Comparison of ENCODE assay signal across 21 cellular contexts in genomic region chr6:111673871-111674270, GRCh38.
DNase-seq lines count a peak whose midpoint lies in the region; ATAC-seq and TF ChIP-seq lines count a peak whose summit lies in the region.
"Had no signal": no experiment of that assay in that cellular context is flagged by ENCODE, and none has a peak within 500 bp of the region (broad histone marks: within the 10 kb centered on the region; RNA-seq: fewer than 3 reads in every experiment).

No MANE protein-coding gene starts in this region.

- TF ChIP-seq CTCF in activated CD8-positive, alpha-beta T cell treated with anti-CD3 and anti-CD28 coated beads for 36 hours (IDR thresholded peaks at IDR 0.05), result no peak
- TF ChIP-seq CTCF in neural progenitor cell (IDR thresholded peaks at IDR 0.05), result no peak

- CTCF ChIA-PET in activated CD8-positive, alpha-beta T cell treated with anti-CD3 and anti-CD28 coated beads for 36 hours (lab: Charles Lee), result interaction anchor here (1.5 kb wide), 1 partner anchor 367 kb away, joined by 3 read pairs; no protein-coding TSS in a partner anchor
- CTCF ChIA-PET in activated CD8-positive, alpha-beta T cell treated with anti-CD3 and anti-CD28 coated beads, Interleukin-2, amount 10 ng/mL, durations not matched to agents 7 days and 5 days (lab: Charles Lee), result interaction anchor here (1.4 kb wide), 1 partner anchor 415 kb away, joined by 4 read pairs; a partner anchor contains a TSS

- no peaks in the 10 kb centered on the region for H3K9me3 Mint-ChIP-seq in activated CD8-positive, alpha-beta T cell treated with anti-CD3 and anti-CD28 coated beads for 36 hours
- no peaks in the 10 kb centered on the region for H3K9me3 Mint-ChIP-seq in activated CD8-positive, alpha-beta T cell treated with anti-CD3 and anti-CD28 coated beads, Interleukin-2, amount 10 ng/mL, durations not matched to agents 7 days and 5 days (ENCODE audit: insufficient read depth)
- H3K9me3 Mint-ChIP-seq in effector memory CD8-positive, alpha-beta T cell, result no peaks in the 10 kb centered on the region
- no peaks in the 10 kb centered on the region for H3K9me3 Mint-ChIP-seq in neural progenitor cell
- H3K9me3 Mint-ChIP-seq: T-cell had no signal

- intact Hi-C loops in activated CD8-positive, alpha-beta T cell treated with anti-CD3 and anti-CD28 coated beads for 36 hours (cut with micrococcal nuclease), result no loop called here

- POLR2A ChIA-PET in activated CD8-positive, alpha-beta T cell treated with anti-CD3 and anti-CD28 coated beads for 36 hours (lab: Charles Lee), result interaction anchor here (1.1 kb wide), 1 partner anchor 11 kb away, joined by 3 read pairs; no protein-coding TSS in a partner anchor
- POLR2A ChIA-PET in activated CD8-positive, alpha-beta T cell treated with anti-CD3 and anti-CD28 coated beads, Interleukin-2, amount 10 ng/mL, durations not matched to agents 7 days and 5 days (lab: Charles Lee), result no interaction called here

- H3K4me1 Mint-ChIP-seq in activated CD8-positive, alpha-beta T cell treated with anti-CD3 and anti-CD28 coated beads for 36 hours (ENCODE audit: low read depth), result peaks cover 18% of the 10 kb centered on the region
- H3K4me1 Mint-ChIP-seq in activated CD8-positive, alpha-beta T cell treated with anti-CD3 and anti-CD28 coated beads, Interleukin-2, amount 10 ng/mL, durations not matched to agents 7 days and 5 days (ENCODE audit: low read depth), result peaks cover 6% of the 10 kb centered on the region
- H3K4me1 Mint-ChIP-seq in effector memory CD8-positive, alpha-beta T cell (ENCODE audit: low read depth in 2 of 2), result peaks cover 11 to 31% of the 10 kb centered on the region in 2 donors
- peaks cover 67% of the 10 kb centered on the region for H3K4me1 Mint-ChIP-seq in neural progenitor cell

- H3K27me3 Mint-ChIP-seq in activated CD8-positive, alpha-beta T cell treated with anti-CD3 and anti-CD28 coated beads for 36 hours, result no peaks in the 10 kb centered on the region
- H3K27me3 Mint-ChIP-seq in activated CD8-positive, alpha-beta T cell treated with anti-CD3 and anti-CD28 coated beads, Interleukin-2, amount 10 ng/mL, durations not matched to agents 7 days and 5 days (ENCODE audit: low read depth), result no peaks in the 10 kb centered on the region
- no peaks in the 10 kb centered on the region for H3K27me3 Mint-ChIP-seq in effector memory CD8-positive, alpha-beta T cell
- H3K27me3 Mint-ChIP-seq in neural progenitor cell (ENCODE audit: insufficient read depth, low read depth), result peaks cover 4% of the 10 kb centered on the region
- H3K27me3 Mint-ChIP-seq: CD4-positive, alpha-beta memory T cell; T-cell had no signal

- H3K27ac ChIP-seq in neural progenitor cell, result peak overlapping the region; percentile 93
- H3K27ac ChIP-seq: esophagus squamous epithelium, ovary, skin epidermis, tibial artery had no signal

- H4K20me1 ChIP-seq in neural progenitor cell (ENCODE audit: low read depth), result no peaks in the 10 kb centered on the region

- H3K4me3 ChIP-seq in neural progenitor cell, result no peak overlapping the region
- H3K4me3 ChIP-seq: esophagus squamous epithelium, ovary, skin epidermis, tibial artery had no signal

- peaks cover 80% of the 10 kb centered on the region for H3K4me1 ChIP-seq in neural progenitor cell

- no peaks in the 10 kb centered on the region for H3K27me3 ChIP-seq in neural progenitor cell
- H3K27me3 ChIP-seq: esophagus squamous epithelium, ovary, tibial artery had no signal

- no peak overlapping the region for H3K4me3 Mint-ChIP-seq in activated CD8-positive, alpha-beta T cell treated with anti-CD3 and anti-CD28 coated beads for 36 hours
- H3K4me3 Mint-ChIP-seq in activated CD8-positive, alpha-beta T cell treated with anti-CD3 and anti-CD28 coated beads, Interleukin-2, amount 10 ng/mL, durations not matched to agents 7 days and 5 days, result no peak overlapping the region
- no peak overlapping the region for H3K4me3 Mint-ChIP-seq in effector memory CD8-positive, alpha-beta T cell
- no peak overlapping the region for H3K4me3 Mint-ChIP-seq in neural progenitor cell
- H3K4me3 Mint-ChIP-seq: T-cell had no signal

- peak overlapping the region; percentile 50 for H3K27ac Mint-ChIP-seq in activated CD8-positive, alpha-beta T cell treated with anti-CD3 and anti-CD28 coated beads for 36 hours
- no peak overlapping the region for H3K27ac Mint-ChIP-seq in activated CD8-positive, alpha-beta T cell treated with anti-CD3 and anti-CD28 coated beads, Interleukin-2, amount 10 ng/mL, durations not matched to agents 7 days and 5 days
- H3K27ac Mint-ChIP-seq in effector memory CD8-positive, alpha-beta T cell, result peak overlapping the region; percentile 45 to 58
- peak overlapping the region; percentile 23 for H3K27ac Mint-ChIP-seq in neural progenitor cell

- peaks cover 58% of the 10 kb centered on the region for H3F3A ChIP-seq in neural progenitor cell (ENCODE audit: low read depth)

- no peak overlapping the region for H2AFZ ChIP-seq in neural progenitor cell (replicated peaks)

- no peak for ATAC-seq in activated CD8-positive, alpha-beta T cell treated with anti-CD3 and anti-CD28 coated beads for 36 hours
- ATAC-seq in activated CD8-positive, alpha-beta T cell treated with anti-CD3 and anti-CD28 coated beads, Interleukin-2, amount 10 ng/mL, durations not matched to agents 7 days and 5 days, result no peak
- ATAC-seq in effector memory CD8-positive, alpha-beta T cell (replicated peaks), result no peak
- ATAC-seq in HG02973 (IDR thresholded peaks at IDR 0.05; ENCODE audit: unreplicated experiment) (no peak), HG02623 (IDR thresholded peaks at IDR 0.05; ENCODE audit: unreplicated experiment) (no peak)
- ATAC-seq: T-cell had no signal

- H3K9ac ChIP-seq in neural progenitor cell, result no peak overlapping the region

- H3K4me2 ChIP-seq in neural progenitor cell, result peak overlapping the region; percentile 68

- no peaks in the 10 kb centered on the region for H3K9me3 ChIP-seq in neural progenitor cell (ENCODE audit: low read depth)
- H3K9me3 ChIP-seq: esophagus squamous epithelium, ovary, tibial artery had no signal

- DNase-seq in activated CD8-positive, alpha-beta T cell treated with anti-CD3 and anti-CD28 coated beads for 36 hours, result no peak
- no peak for DNase-seq in activated CD8-positive, alpha-beta T cell treated with anti-CD3 and anti-CD28 coated beads, Interleukin-2, amount 10 ng/mL, durations not matched to agents 7 days and 5 days
- DNase-seq in NCI-H82 treated with DMSO at 0.1 percent for 48 hours (lab: John Stamatoyannopoulos, UW; ENCODE audit: unreplicated experiment) (peak; percentile 63), neural progenitor cell (ENCODE audit: low spot score) (no peak), mucosa of gallbladder (ENCODE audit: low spot score) (no peak)
- no peak for DNase-seq in effector memory CD8-positive, alpha-beta T cell
- DNase-seq: activated CD4-positive, alpha-beta T cell treated with anti-CD3 and anti-CD28 coated beads, Interleukin-2, amount 50 U/mL, for 4 hours; activated gamma-delta T cell; amniotic stem cell; CD4-positive, alpha-beta memory T cell; esophagus squamous epithelium; foreskin melanocyte; Kasumi-1; NCI-H146; ovary; SIG-M5; T-cell; tibial artery had no signal

- no peaks in the 10 kb centered on the region for H3K79me2 ChIP-seq in neural progenitor cell (ENCODE audit: low read depth)

- H3K36me3 Mint-ChIP-seq in activated CD8-positive, alpha-beta T cell treated with anti-CD3 and anti-CD28 coated beads for 36 hours (ENCODE audit: low read depth), result peaks cover 69% of the 10 kb centered on the region
- peaks cover 56% of the 10 kb centered on the region for H3K36me3 Mint-ChIP-seq in activated CD8-positive, alpha-beta T cell treated with anti-CD3 and anti-CD28 coated beads, Interleukin-2, amount 10 ng/mL, durations not matched to agents 7 days and 5 days (ENCODE audit: low read depth)
- peaks cover 81% of the 10 kb centered on the region for H3K36me3 Mint-ChIP-seq in effector memory CD8-positive, alpha-beta T cell (ENCODE audit: insufficient read depth)
- H3K36me3 Mint-ChIP-seq in neural progenitor cell, result peaks cover 39% of the 10 kb centered on the region

- no peaks in the 10 kb centered on the region for H3K36me3 ChIP-seq in neural progenitor cell
- H3K36me3 ChIP-seq: ovary had no signal
